Comparison of ENCODE assay signal across 16 cellular contexts in the genomic region with DNA sequence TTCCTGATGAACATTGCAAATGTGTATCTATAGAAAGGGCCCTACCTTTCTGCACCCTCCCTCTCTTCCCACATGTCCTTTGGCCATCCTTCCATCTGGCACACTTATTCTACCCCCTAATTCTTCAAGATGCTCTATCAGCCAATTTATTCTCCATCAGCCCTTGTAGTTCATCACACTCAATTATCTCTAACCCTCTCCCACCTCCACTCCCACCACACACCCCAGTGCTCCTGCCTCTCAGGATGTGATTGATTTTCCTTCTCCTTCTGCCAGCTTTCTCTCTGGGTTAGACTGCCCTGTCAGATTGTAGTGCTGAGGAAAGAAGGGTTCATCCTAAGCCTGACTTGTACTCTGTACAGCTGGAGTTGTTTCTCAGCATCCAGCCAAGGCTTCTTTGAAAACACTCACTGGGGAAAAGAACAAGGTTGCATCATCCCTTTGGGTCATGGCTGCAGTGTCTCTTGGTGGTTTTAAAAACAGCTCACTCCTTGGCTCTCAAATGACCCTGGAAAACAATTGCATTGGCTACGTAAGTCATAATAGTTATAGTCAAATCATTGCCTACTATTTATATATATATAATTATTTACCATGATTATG.
DNase-seq lines count a peak whose midpoint lies in the region; ATAC-seq, FAIRE-seq and TF ChIP-seq lines count a peak whose summit lies in the region.
"Had no signal": no experiment of that assay in that cellular context is flagged by ENCODE, and none has a peak within 500 bp of the region (broad histone marks: within the 10 kb centered on the region; RNA-seq: fewer than 3 reads in every experiment).

No MANE protein-coding gene starts in this region.

- no peaks in the 10 kb centered on the region for H3K9me3 Mint-ChIP-seq in activated naive CD4-positive, alpha-beta T cell treated with anti-CD3 and anti-CD28 coated beads for 36 hours
- H3K9me3 Mint-ChIP-seq in activated T-helper 2 cell treated with anti-CD3 and anti-CD28 coated beads, Interferon-gamma antibody, Interleukin-2, Interleukin-4, amounts not matched to agents 10 μg/mL and 5 μg/mL and 100 μg/mL, durations not matched to agents 14 hours and 24 hours and 36 hours = no peaks in the 10 kb centered on the region
- H3K9me3 Mint-ChIP-seq: activated T-cell treated with anti-CD3 and anti-CD28 coated beads, Interleukin-2, amount 50 U/mL, for 24 hours; memory B cell had no signal

- no peak for TF ChIP-seq EP300 in gastroesophageal sphincter (IDR thresholded peaks at IDR 0.05)

- H3K79me2 ChIP-seq in GM23248 (ENCODE audit: insufficient read depth) = no peaks in the 10 kb centered on the region

- TF ChIP-seq CTCF in gastroesophageal sphincter (IDR thresholded peaks at IDR 0.05) (no peak), pancreas (IDR thresholded peaks at IDR 0.05) (no peak)

- H4K20me1 ChIP-seq in GM23248 (ENCODE audit: insufficient read depth) = no peaks in the 10 kb centered on the region

- H3K36me3 ChIP-seq in GM23248 (ENCODE audit: low read depth) = no peaks in the 10 kb centered on the region
- H3K36me3 ChIP-seq in gastroesophageal sphincter = no peaks in the 10 kb centered on the region
- no peaks in the 10 kb centered on the region for H3K36me3 ChIP-seq in pancreas

- H3K27me3 Mint-ChIP-seq in activated naive CD4-positive, alpha-beta T cell treated with anti-CD3 and anti-CD28 coated beads for 36 hours (ENCODE audit: low read depth) = peaks cover 11% of the 10 kb centered on the region
- H3K27me3 Mint-ChIP-seq in activated T-helper 2 cell treated with anti-CD3 and anti-CD28 coated beads, Interferon-gamma antibody, Interleukin-2, Interleukin-4, amounts not matched to agents 10 μg/mL and 5 μg/mL and 100 μg/mL, durations not matched to agents 14 hours and 24 hours and 36 hours (ENCODE audit: low read depth) = peaks cover 4% of the 10 kb centered on the region

- intact Hi-C loops in pancreas (cut with DNase I) = no loop called here
- intact Hi-C loops in activated naive CD4-positive, alpha-beta T cell treated with anti-CD3 and anti-CD28 coated beads for 36 hours (cut with micrococcal nuclease) = no loop called here
- intact Hi-C loops in activated T-helper 2 cell treated with anti-CD3 and anti-CD28 coated beads, Interferon-gamma antibody, Interleukin-2, Interleukin-4, amounts not matched to agents 10 μg/mL and 5 μg/mL and 100 μg/mL, durations not matched to agents 14 hours and 24 hours and 36 hours (cut with micrococcal nuclease) = no loop called here

- H3K9me3 ChIP-seq in GM23248 (ENCODE audit: low read depth) = no peaks in the 10 kb centered on the region
- no peaks in the 10 kb centered on the region for H3K9me3 ChIP-seq in gastroesophageal sphincter
- H3K9me3 ChIP-seq in pancreas = no peaks in the 10 kb centered on the region

- CTCF ChIA-PET in activated naive CD4-positive, alpha-beta T cell treated with anti-CD3 and anti-CD28 coated beads for 36 hours (lab: Charles Lee) = interaction anchor here (1.0 kb wide), 1 partner anchor 259 kb away, joined by 4 read pairs; no protein-coding TSS in a partner anchor

- H3K4me3 ChIP-seq in GM23248 = no peak overlapping the region
- H3K4me3 ChIP-seq in gastroesophageal sphincter = no peak overlapping the region
- H3K4me3 ChIP-seq in pancreas = no peak overlapping the region
- H3K4me3 ChIP-seq: skin epidermis had no signal

- H3K9me2 ChIP-seq in GM23248 (ENCODE audit: insufficient read depth) = no peaks in the 10 kb centered on the region

- H3K4me3 Mint-ChIP-seq in activated naive CD4-positive, alpha-beta T cell treated with anti-CD3 and anti-CD28 coated beads for 36 hours = no peak overlapping the region
- no peak overlapping the region for H3K4me3 Mint-ChIP-seq in activated T-helper 2 cell treated with anti-CD3 and anti-CD28 coated beads, Interferon-gamma antibody, Interleukin-2, Interleukin-4, amounts not matched to agents 10 μg/mL and 5 μg/mL and 100 μg/mL, durations not matched to agents 14 hours and 24 hours and 36 hours (ENCODE audit: low read depth)
- H3K4me3 Mint-ChIP-seq: activated T-cell treated with anti-CD3 and anti-CD28 coated beads, Interleukin-2, amount 50 U/mL, for 24 hours; CD14-positive monocyte; memory B cell had no signal

- FAIRE-seq in pancreas (lab: Jason Lieb, UNC) = no peak

- in situ Hi-C loops in GM23248 (cut with MboI) = loop anchor here (10.0 kb wide), 1 partner anchor 56 kb away; no protein-coding TSS in a partner anchor

- no peak for TF ChIP-seq POLR2A in gastroesophageal sphincter (IDR thresholded peaks at IDR 0.05)

- no peak overlapping the region for H3K9ac ChIP-seq in GM23248

- DNase-seq in GM23248 (peak; percentile 6), NCI-H82 treated with DMSO at 0.1 percent for 48 hours (lab: John Stamatoyannopoulos, UW; ENCODE audit: unreplicated experiment) (peak; percentile 73), pancreas (no peak), NCI-H1930 (lab: John Stamatoyannopoulos, UW) (no peak)
- DNase-seq in activated naive CD4-positive, alpha-beta T cell treated with anti-CD3 and anti-CD28 coated beads for 36 hours = no peak
- DNase-seq in activated naive CD4-positive, alpha-beta T cell treated with anti-CD3 and anti-CD28 coated beads, Interleukin-2, amount 50 U/mL, for 16 hours = no peak
- no peak for DNase-seq in activated T-helper 2 cell treated with anti-CD3 and anti-CD28 coated beads, Interferon-gamma antibody, Interleukin-2, Interleukin-4, amounts not matched to agents 10 μg/mL and 5 μg/mL and 100 μg/mL, durations not matched to agents 14 hours and 24 hours and 36 hours (ENCODE audit: low spot score)
- DNase-seq: activated T-cell treated with anti-CD3 and anti-CD28 coated beads, Interleukin-2, amount 50 U/mL, for 24 hours; central memory CD4-positive, alpha-beta T cell; NCI-H226; SHP77 treated with DMSO at 0.1 percent for 48 hours had no signal

- no peak overlapping the region for H3K27ac Mint-ChIP-seq in activated naive CD4-positive, alpha-beta T cell treated with anti-CD3 and anti-CD28 coated beads for 36 hours
- no peak overlapping the region for H3K27ac Mint-ChIP-seq in activated T-helper 2 cell treated with anti-CD3 and anti-CD28 coated beads, Interferon-gamma antibody, Interleukin-2, Interleukin-4, amounts not matched to agents 10 μg/mL and 5 μg/mL and 100 μg/mL, durations not matched to agents 14 hours and 24 hours and 36 hours
- H3K27ac Mint-ChIP-seq: activated T-cell treated with anti-CD3 and anti-CD28 coated beads, Interleukin-2, amount 50 U/mL, for 24 hours; CD14-positive monocyte; memory B cell had no signal

- WGBS in GM23248 (ENCODE audit: low coverage in 1 of 2, low lambda C conversion rate in 2 of 2, missing lambda C conversion rate in 2 of 2), 2 experiments = 7% methylated on average over 1 of the region's 1 CpG
- WGBS in gastroesophageal sphincter (ENCODE audit: low coverage in 1 of 2), 2 donors = 55 to 67% methylated on average over 1 of the region's 1 CpG
- 70 to 76% methylated on average over 1 of the region's 1 CpG for WGBS in pancreas, 2 donors

- H3K4me1 Mint-ChIP-seq in activated naive CD4-positive, alpha-beta T cell treated with anti-CD3 and anti-CD28 coated beads for 36 hours (ENCODE audit: low read depth) = no peaks in the 10 kb centered on the region
- no peaks in the 10 kb centered on the region for H3K4me1 Mint-ChIP-seq in activated T-helper 2 cell treated with anti-CD3 and anti-CD28 coated beads, Interferon-gamma antibody, Interleukin-2, Interleukin-4, amounts not matched to agents 10 μg/mL and 5 μg/mL and 100 μg/mL, durations not matched to agents 14 hours and 24 hours and 36 hours (ENCODE audit: low read depth)
- H3K4me1 Mint-ChIP-seq: memory B cell had no signal

- H2AFZ ChIP-seq in GM23248 = no peak overlapping the region

- H3K27ac ChIP-seq in GM23248 (no peak overlapping the region), gastroesophageal sphincter (no peak overlapping the region), pancreas (no peak overlapping the region)
- H3K27ac ChIP-seq: skin epidermis, VCaP had no signal

- ATAC-seq in gastroesophageal sphincter (peak; percentile 84), pancreas (peak in 3 of 4 donors; percentile 53)

- H3K36me3 Mint-ChIP-seq in activated naive CD4-positive, alpha-beta T cell treated with anti-CD3 and anti-CD28 coated beads for 36 hours (ENCODE audit: low read depth) = no peaks in the 10 kb centered on the region
- H3K36me3 Mint-ChIP-seq in activated T-helper 2 cell treated with anti-CD3 and anti-CD28 coated beads, Interferon-gamma antibody, Interleukin-2, Interleukin-4, amounts not matched to agents 10 μg/mL and 5 μg/mL and 100 μg/mL, durations not matched to agents 14 hours and 24 hours and 36 hours (ENCODE audit: low read depth) = no peaks in the 10 kb centered on the region
- H3K36me3 Mint-ChIP-seq: CD14-positive monocyte, memory B cell had no signal

- H3K27me3 ChIP-seq in GM23248 (replicated peaks; ENCODE audit: insufficient read depth) (no peaks in the 10 kb centered on the region; the same call in 1 of the 2 replicates), gastroesophageal sphincter (no peaks in the 10 kb centered on the region), pancreas (no peaks in the 10 kb centered on the region)

- H3K4me2 ChIP-seq in GM23248 (ENCODE audit: unreplicated experiment) = no peak overlapping the region

- no peaks in the 10 kb centered on the region for H3K4me1 ChIP-seq in GM23248 (ENCODE audit: insufficient read depth)
- peaks cover 0 to 8% (median 0%) of the 10 kb centered on the region in 3 donors for H3K4me1 ChIP-seq in gastroesophageal sphincter
- H3K4me1 ChIP-seq in pancreas = no peaks in the 10 kb centered on the region

- H3F3A ChIP-seq in GM23248 (ENCODE audit: insufficient read depth) = no peaks in the 10 kb centered on the region

Comparison
In these comparisons a context has a peak if more than half of its experiments do, and no peak if none do; other contexts are left out.
1. DNase-seq: peak in GM23248 (single experiment) and NCI-H82 treated with DMSO at 0.1 percent for 48 hours (single experiment); none in pancreas (0 of 6), activated naive CD4-positive, alpha-beta T cell treated with anti-CD3 and anti-CD28 coated beads for 36 hours (single experiment), activated naive CD4-positive, alpha-beta T cell treated with anti-CD3 and anti-CD28 coated beads, Interleukin-2, amount 50 U/mL, for 16 hours (single experiment), NCI-H1930 (0 of 2) and activated T-helper 2 cell treated with anti-CD3 and anti-CD28 coated beads, Interferon-gamma antibody, Interleukin-2, Interleukin-4, amounts not matched to agents 10 μg/mL and 5 μg/mL and 100 μg/mL, durations not matched to agents 14 hours and 24 hours and 36 hours (single experiment).